ENCODE assay signal across 9 cellular contexts in genomic region chrX:21623778-21624501, GRCh38. TPM values are rescaled to one million over a fixed set of nuclear protein-coding genes. Genes with fewer than 3 reads are reported as not detected.
"Had no signal": no experiment of that assay in that cellular context is flagged by ENCODE, and none has a peak within 500 bp of the region (broad histone marks: within the 10 kb centered on the region; RNA-seq: fewer than 3 reads in every experiment).

No MANE protein-coding gene starts in this region.

- H3K27ac ChIP-seq: HL-60 had no signal

- FAIRE-seq: H1, H54, HepG2 had no signal

- ATAC-seq: GM23338, HepG2 had no signal

- H3K4me2 ChIP-seq: GM23338 had no signal

- H3K4me3 ChIP-seq: GM23338 had no signal

- DNase-seq: H9, HCEC 1CT, KBM-7 had no signal

- H2AFZ ChIP-seq: GM23338 had no signal

RNA-seq across cellular contexts. Expression of gene KLHL34, which starts 34.2 kb away (rescaled TPM):
- total RNA-seq: H1, H9, HepG2, HT1080 had no signal
- polyA plus RNA-seq: H1, HepG2 had no signal
